Comparison of ENCODE assay signal across 31 cellular contexts in the genomic region with DNA sequence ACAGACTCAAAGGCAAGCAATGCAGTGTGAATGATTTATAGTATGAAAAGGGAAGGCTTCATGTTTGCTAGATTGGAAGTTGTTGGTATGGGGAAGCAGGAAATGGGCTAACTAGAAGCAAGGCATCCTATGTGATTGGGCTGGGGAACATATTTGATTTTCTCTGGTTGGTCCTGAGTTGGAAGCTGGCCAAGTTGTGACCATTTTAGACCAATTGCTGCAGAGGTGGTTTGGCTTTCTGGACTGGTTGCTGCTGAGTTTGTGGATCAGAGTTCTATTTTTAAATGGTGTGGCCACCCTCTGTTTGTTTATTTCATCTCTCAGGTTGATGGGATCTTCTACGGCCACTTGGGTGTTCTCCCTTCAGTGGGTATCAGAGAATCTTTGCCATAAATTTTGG.
"Had no signal": no experiment of that assay in that cellular context is flagged by ENCODE, and none has a peak within 500 bp of the region (broad histone marks: within the 10 kb centered on the region; RNA-seq: fewer than 3 reads in every experiment).

No MANE protein-coding gene starts in this region.

- DNase-seq: activated B cell treated with CpG ODN at 0.5 μM for 24 hours; activated CD4-positive, alpha-beta T cell treated with anti-CD3 and anti-CD28 coated beads for 48 hours; activated CD4-positive, alpha-beta T cell treated with anti-CD3 and anti-CD28 coated beads, Interleukin-2, amount 50 U/mL, for 1 hour; activated CD4-positive, alpha-beta T cell treated with anti-CD3 and anti-CD28 coated beads, Interleukin-2, amount 50 U/mL, for 48 hours; activated CD8-positive, alpha-beta memory T cell treated with anti-CD3 and anti-CD28 coated beads for 24 hours; activated CD8-positive, alpha-beta T cell treated with anti-CD3 and anti-CD28 coated beads for 36 hours; activated effector memory CD4-positive, alpha-beta T cell treated with Interleukin-2 at 50 U/mL for 16 hours; activated gamma-delta T cell treated with Interleukin-2 at 50 U/mL for 16 hours; activated naive CD4-positive, alpha-beta T cell treated with anti-CD3 and anti-CD28 coated beads, Interleukin-2, amount 50 U/mL, for 16 hours; activated naive CD4-positive, alpha-beta T cell treated with Interleukin-2 at 50 U/mL for 16 hours; activated T-cell treated with anti-CD3 and anti-CD28 coated beads, Interleukin-2, amount 50 U/mL, for 4 hours; amniotic stem cell; anterior cingulate cortex; central memory CD4-positive, alpha-beta T cell; cerebellar nuclear complex; colonic mucosa; effector CD8-positive, alpha-beta T cell; esophagus squamous epithelium; foreskin melanocyte; head of caudate nucleus; T-helper 2 cell; WERI-Rb-1 had no signal

- H3K36me3 ChIP-seq: breast epithelium, cardiac muscle cell, colonic mucosa, esophagus squamous epithelium, WERI-Rb-1 had no signal

- ATAC-seq: activated CD4-positive, CD25-positive, alpha-beta regulatory T cell treated with anti-CD3 and anti-CD28 coated beads, Interleukin-2, amount 50 U/mL, for 24 hours; activated CD8-positive, alpha-beta T cell treated with anti-CD3 and anti-CD28 coated beads for 36 hours; activated T-cell treated with anti-CD3 and anti-CD28 coated beads, Interleukin-2, amount 50 U/mL, for 4 hours; activated T-helper 17 cell treated with anti-CD3 and anti-CD28 coated beads, Interleukin-2, amount 50 U/mL, for 72 hours had no signal

- H3K4me1 ChIP-seq: breast epithelium, colonic mucosa, esophagus squamous epithelium had no signal

- H3K4me3 ChIP-seq: breast epithelium, cardiac muscle cell, colonic mucosa, esophagus squamous epithelium had no signal

- H3K27me3 ChIP-seq: breast epithelium, cardiac muscle cell, colonic mucosa had no signal

- FAIRE-seq: astrocyte, endometrium, endothelial cell of umbilical vein, TTC549 had no signal

- H3K27ac ChIP-seq: breast epithelium, cardiac muscle cell, colonic mucosa, epithelial cell of prostate, esophagus squamous epithelium, WERI-Rb-1 had no signal

- H3K9me3 ChIP-seq: breast epithelium, colonic mucosa, esophagus squamous epithelium had no signal
